Comparison of ENCODE assay signal across 8 cellular contexts in genomic region chr14:105525861-105526780, GRCh38. TPM values are rescaled to one million over a fixed set of nuclear protein-coding genes. Genes with fewer than 3 reads are reported as not detected.
DNase-seq lines count a peak whose midpoint lies in the region; ATAC-seq and TF ChIP-seq lines count a peak whose summit lies in the region.

TSS of gene TMEM121 (plus strand) at chr14:105526583. CDS start at chr14:105528835, 2,252 bp downstream.

- no peak for TF ChIP-seq EP300 in gastroesophageal sphincter (IDR thresholded peaks at IDR 0.05)
- TF ChIP-seq EP300 in ovary (IDR thresholded peaks at IDR 0.05): no peak

- H3K27ac ChIP-seq in gastroesophageal sphincter: peak within 1 kb of the TSS in 3 of 4 donors; percentile 56 to 74 (median 65)
- H3K27ac ChIP-seq in ovary: no peak within 1 kb of the TSS

- peak within 1 kb of the TSS; percentile 61 for H3K4me3 ChIP-seq in AG10803 (ENCODE audit: low read length)
- H3K4me3 ChIP-seq in gastroesophageal sphincter: peak within 1 kb of the TSS; percentile 64 to 72
- peak within 1 kb of the TSS; percentile 60 for H3K4me3 ChIP-seq in ovary

- H3K4me3 Mint-ChIP-seq in activated T-helper 2 cell treated with anti-CD3 and anti-CD28 coated beads, Interferon-gamma antibody, Interleukin-2, Interleukin-4, amounts not matched to agents 10 μg/mL and 5 μg/mL and 100 μg/mL, durations not matched to agents 14 hours and 24 hours and 36 hours (ENCODE audit: low read depth): peak within 1 kb of the TSS; percentile 71

- no peaks in the 10 kb centered on the region for H3K36me3 Mint-ChIP-seq in activated T-helper 2 cell treated with anti-CD3 and anti-CD28 coated beads, Interferon-gamma antibody, Interleukin-2, Interleukin-4, amounts not matched to agents 10 μg/mL and 5 μg/mL and 100 μg/mL, durations not matched to agents 14 hours and 24 hours and 36 hours (ENCODE audit: low read depth)

- peaks cover 2% of the 10 kb centered on the region for H3K4me1 Mint-ChIP-seq in activated T-helper 2 cell treated with anti-CD3 and anti-CD28 coated beads, Interferon-gamma antibody, Interleukin-2, Interleukin-4, amounts not matched to agents 10 μg/mL and 5 μg/mL and 100 μg/mL, durations not matched to agents 14 hours and 24 hours and 36 hours (ENCODE audit: low read depth)

- no peak for TF ChIP-seq POLR2A in gastroesophageal sphincter (IDR thresholded peaks at IDR 0.05)
- no peak for TF ChIP-seq POLR2A in ovary (IDR thresholded peaks at IDR 0.05)

- H3K9me3 Mint-ChIP-seq in activated T-helper 2 cell treated with anti-CD3 and anti-CD28 coated beads, Interferon-gamma antibody, Interleukin-2, Interleukin-4, amounts not matched to agents 10 μg/mL and 5 μg/mL and 100 μg/mL, durations not matched to agents 14 hours and 24 hours and 36 hours: no peaks in the 10 kb centered on the region

- no CpG with 5 or more reads among the region's 89 CpGs for WGBS in gastroesophageal sphincter (ENCODE audit: low coverage in 1 of 2), 2 donors
- WGBS in ovary, 3 donors: 0 to 4% (median 1%) methylated on average over 15 to 88 of the region's 89 CpGs

- H3K9me3 ChIP-seq in gastroesophageal sphincter: no peaks in the 10 kb centered on the region
- H3K9me3 ChIP-seq in ovary: no peaks in the 10 kb centered on the region

- H3K36me3 ChIP-seq in gastroesophageal sphincter: peaks cover 0 to 22% of the 10 kb centered on the region in 2 donors
- no peaks in the 10 kb centered on the region for H3K36me3 ChIP-seq in ovary

- peaks cover 0 to 48% (median 18%) of the 10 kb centered on the region in 3 donors for H3K4me1 ChIP-seq in gastroesophageal sphincter
- peaks cover 10% of the 10 kb centered on the region for H3K4me1 ChIP-seq in ovary (ENCODE audit: insufficient read depth)

- peaks cover 7% of the 10 kb centered on the region for H3K27me3 ChIP-seq in gastroesophageal sphincter
- H3K27me3 ChIP-seq in ovary: no peaks in the 10 kb centered on the region

- intact Hi-C loops in activated T-helper 2 cell treated with anti-CD3 and anti-CD28 coated beads, Interferon-gamma antibody, Interleukin-2, Interleukin-4, amounts not matched to agents 10 μg/mL and 5 μg/mL and 100 μg/mL, durations not matched to agents 14 hours and 24 hours and 36 hours (cut with micrococcal nuclease): no loop called here
- intact Hi-C loops in ovary (cut with DNase I): loop anchor here in 2 of 4 donors (5.0 to 10.0 kb wide), 3 partner anchors 34 to 161 kb away; partner anchors contain the start of gene TEDC1 (in 1 of the 2)

- H3K27me3 Mint-ChIP-seq in activated T-helper 2 cell treated with anti-CD3 and anti-CD28 coated beads, Interferon-gamma antibody, Interleukin-2, Interleukin-4, amounts not matched to agents 10 μg/mL and 5 μg/mL and 100 μg/mL, durations not matched to agents 14 hours and 24 hours and 36 hours (ENCODE audit: low read depth): peaks cover 27% of the 10 kb centered on the region

- DNase-seq in AG10803 (ENCODE audit: low read depth) (no peak), HuH-7.5 (ENCODE audit: low spot score) (peak; percentile 49), ovary (peak in 3 of 5 donors; percentile 47 to 63 (median 61)), DMS153 (lab: John Stamatoyannopoulos, UW) (no peak), HT-29 (ENCODE audit: low spot score) (no peak)
- DNase-seq in activated T-helper 2 cell treated with anti-CD3 and anti-CD28 coated beads, Interferon-gamma antibody, Interleukin-2, Interleukin-4, amounts not matched to agents 10 μg/mL and 5 μg/mL and 100 μg/mL, durations not matched to agents 14 hours and 24 hours and 36 hours (ENCODE audit: low spot score): no peak

- TF ChIP-seq CTCF in AG10803 (conservative IDR thresholded peaks at IDR 0.05; ENCODE audit: low read length) (no peak), gastroesophageal sphincter (IDR thresholded peaks at IDR 0.05) (peak in 1 of 4 experiments; percentile 11), ovary (IDR thresholded peaks at IDR 0.05) (no peak)

- peak within 1 kb of the TSS; percentile 38 for H3K27ac Mint-ChIP-seq in activated T-helper 2 cell treated with anti-CD3 and anti-CD28 coated beads, Interferon-gamma antibody, Interleukin-2, Interleukin-4, amounts not matched to agents 10 μg/mL and 5 μg/mL and 100 μg/mL, durations not matched to agents 14 hours and 24 hours and 36 hours

- ATAC-seq in gastroesophageal sphincter (peak; percentile 30), HG03457 (IDR thresholded peaks at IDR 0.05; ENCODE audit: unreplicated experiment) (no peak)

RNA-seq across cellular contexts. Expression of gene TMEM121, which starts in this region (rescaled TPM):
- 8.2 and 9.6 TPM in 2 replicates for total RNA-seq in activated T-helper 2 cell treated with anti-CD3 and anti-CD28 coated beads, Interferon-gamma antibody, Interleukin-2, Interleukin-4, amounts not matched to agents 10 μg/mL and 5 μg/mL and 100 μg/mL, durations not matched to agents 14 hours and 24 hours and 36 hours
- total RNA-seq in gastroesophageal sphincter: 1 to 10 TPM; 3.9 to 6.7 (median 5.2) TPM
- 1 to 10 TPM; 3.3 to 9.0 (median 4.4) TPM for total RNA-seq in ovary
- 1 to 10 TPM in 1 of 2 donors, not detected in 1; 3.8 TPM for polyA plus RNA-seq in ovary
- 0.31 and 0.65 TPM in 2 replicates for total RNA-seq in HT-29 (2014; rRNA removed; shearing (Covaris generic))

Comparison
In these comparisons a context has a peak if more than half of its experiments do, and no peak if none do; other contexts are left out.
1. DNase-seq: peak in HuH-7.5 (single experiment) and ovary (3 of 5); none in AG10803 (single experiment), activated T-helper 2 cell treated with anti-CD3 and anti-CD28 coated beads, Interferon-gamma antibody, Interleukin-2, Interleukin-4, amounts not matched to agents 10 μg/mL and 5 μg/mL and 100 μg/mL, durations not matched to agents 14 hours and 24 hours and 36 hours (single experiment), DMS153 (single experiment) and HT-29 (single experiment).
2. H3K27ac ChIP-seq: peak in gastroesophageal sphincter (3 of 4); none in ovary (0 of 2).
3. Peak in every context shown above with its lines, with median percentiles within 50 percentile points of each other: H3K4me3 ChIP-seq.